ENCODE assay signal across 29 cellular contexts in the genomic region with DNA sequence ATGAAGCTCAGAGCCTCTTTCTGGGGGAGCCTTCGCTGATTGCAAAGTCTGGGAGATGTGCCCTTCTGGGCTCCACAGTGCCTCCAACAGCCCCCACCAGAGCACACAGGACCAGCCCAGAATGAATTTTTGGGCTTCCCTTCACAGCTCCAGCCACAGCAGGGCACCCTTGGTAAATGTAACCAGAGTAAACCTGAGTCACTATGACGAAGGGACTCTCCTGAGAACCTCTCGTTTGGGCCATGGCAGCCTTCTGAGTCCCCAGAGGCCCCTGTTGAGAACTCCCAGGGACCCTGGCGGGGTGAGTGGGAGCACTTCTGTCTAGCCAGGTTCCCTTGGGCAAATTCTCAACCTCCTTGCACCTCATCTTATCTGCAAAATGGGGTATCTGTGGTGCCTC. TPM values are rescaled to one million over a fixed set of nuclear protein-coding genes. Genes with fewer than 3 reads are reported as not detected.
"Had no signal": no experiment of that assay in that cellular context is flagged by ENCODE, and none has a peak within 500 bp of the region (broad histone marks: within the 10 kb centered on the region; RNA-seq: fewer than 3 reads in every experiment).

No MANE protein-coding gene starts in this region.

- H3K9ac ChIP-seq: SK-N-SH had no signal

- H3K9me3 ChIP-seq: Peyer's patch, SJSA1, SK-N-SH had no signal

- H3K27me3 Mint-ChIP-seq: activated CD4-positive, alpha-beta memory T cell treated with anti-CD3 and anti-CD28 coated beads for 36 hours; activated naive CD4-positive, alpha-beta T cell treated with anti-CD3 and anti-CD28 coated beads, Interleukin-2, amount 10 ng/mL, durations not matched to agents 7 days and 5 days; brain had no signal

- H3K4me1 Mint-ChIP-seq: activated CD8-positive, alpha-beta memory T cell treated with anti-CD3 and anti-CD28 coated beads, Interleukin-2, amount 10 ng/mL, durations not matched to agents 7 days and 5 days; activated naive CD4-positive, alpha-beta T cell treated with anti-CD3 and anti-CD28 coated beads, Interleukin-2, amount 10 ng/mL, durations not matched to agents 7 days and 5 days; activated naive CD8-positive, alpha-beta T cell treated with anti-CD3 and anti-CD28 coated beads, Interleukin-2, amount 50 U/mL, for 24 hours had no signal

- H3K27ac ChIP-seq: Peyer's patch, SJSA1 had no signal

- H3K27me3 ChIP-seq: Peyer's patch, SJSA1 had no signal

- DNase-seq: activated B cell treated with CpG ODN at 0.5 μM for 24 hours; activated CD4-positive, alpha-beta memory T cell treated with anti-CD3 and anti-CD28 coated beads for 36 hours; activated CD4-positive, alpha-beta T cell treated with anti-CD3 and anti-CD28 coated beads for 4 hours; activated CD4-positive, alpha-beta T cell treated with anti-CD3 and anti-CD28 coated beads, Interleukin-2, amount 50 U/mL, for 1 hour; activated CD4-positive, CD25-positive, alpha-beta regulatory T cell treated with anti-CD3 and anti-CD28 coated beads, Interleukin-2, amount 50 U/mL, for 72 hours; activated CD8-positive, alpha-beta memory T cell treated with anti-CD3 and anti-CD28 coated beads for 24 hours; activated CD8-positive, alpha-beta memory T cell treated with anti-CD3 and anti-CD28 coated beads, Interleukin-2, amount 10 ng/mL, durations not matched to agents 7 days and 5 days; activated CD8-positive, alpha-beta memory T cell treated with anti-CD3 and anti-CD28 coated beads, Interleukin-2, amount 50 U/mL, for 48 hours; activated effector memory CD4-positive, alpha-beta T cell treated with Interleukin-2 at 50 U/mL for 16 hours; activated naive CD4-positive, alpha-beta T cell treated with anti-CD3 and anti-CD28 coated beads, Interleukin-2, amount 10 ng/mL, durations not matched to agents 7 days and 5 days; activated naive CD8-positive, alpha-beta T cell treated with anti-CD3 and anti-CD28 coated beads, Interleukin-2, amount 50 U/mL, for 24 hours; activated T-cell treated with anti-CD3 and anti-CD28 coated beads, Interleukin-2, amount 50 U/mL, for 48 hours; cerebellar nuclear complex; NCI-H1105; NCI-H1436; NCI-H1694; NCI-H1930; NCI-H2081 treated with DMSO at 0.1 percent for 48 hours; NCI-H226; Peyer's patch; RPMI8226; SHP77 treated with DMSO at 0.1 percent for 48 hours; SK-N-SH had no signal

- H3K4me2 ChIP-seq: SK-N-SH had no signal

- ATAC-seq: activated CD8-positive, alpha-beta memory T cell treated with anti-CD3 and anti-CD28 coated beads, Interleukin-2, amount 10 ng/mL, durations not matched to agents 7 days and 5 days; activated naive CD8-positive, alpha-beta T cell treated with anti-CD3 and anti-CD28 coated beads, Interleukin-2, amount 50 U/mL, for 24 hours had no signal

- H3K9me3 Mint-ChIP-seq: activated B cell treated with CpG ODN at 0.5 μM for 24 hours; activated CD4-positive, alpha-beta memory T cell treated with anti-CD3 and anti-CD28 coated beads for 36 hours; activated naive CD4-positive, alpha-beta T cell treated with anti-CD3 and anti-CD28 coated beads, Interleukin-2, amount 10 ng/mL, durations not matched to agents 7 days and 5 days; activated naive CD8-positive, alpha-beta T cell treated with anti-CD3 and anti-CD28 coated beads, Interleukin-2, amount 50 U/mL, for 24 hours; T-helper 1 cell treated with Interleukin-12 subunit alpha and Interleukin-12 subunit beta and Interleukin-4 antibody, amounts not matched to agents 30 μg/mL and 1 μg/mL, for 36 hours; T-helper 2 cell treated with Interferon-gamma antibody and Interleukin-4, amounts not matched to agents 5 μg/mL and 100 μg/mL, for 36 hours had no signal

- H3K4me3 Mint-ChIP-seq: activated B cell treated with CpG ODN at 0.5 μM for 24 hours; activated CD4-positive, alpha-beta memory T cell treated with anti-CD3 and anti-CD28 coated beads for 36 hours; activated CD8-positive, alpha-beta memory T cell treated with anti-CD3 and anti-CD28 coated beads, Interleukin-2, amount 10 ng/mL, durations not matched to agents 7 days and 5 days; activated naive CD4-positive, alpha-beta T cell treated with anti-CD3 and anti-CD28 coated beads, Interleukin-2, amount 10 ng/mL, durations not matched to agents 7 days and 5 days; activated naive CD8-positive, alpha-beta T cell; activated naive CD8-positive, alpha-beta T cell treated with anti-CD3 and anti-CD28 coated beads, Interleukin-2, amount 50 U/mL, for 24 hours; brain; T-helper 1 cell treated with Interleukin-12 subunit alpha and Interleukin-12 subunit beta and Interleukin-4 antibody, amounts not matched to agents 30 μg/mL and 1 μg/mL, for 36 hours; T-helper 2 cell treated with Interferon-gamma antibody and Interleukin-4, amounts not matched to agents 5 μg/mL and 100 μg/mL, for 36 hours had no signal

- H3K36me3 ChIP-seq: SJSA1 had no signal

- H3K4me3 ChIP-seq: Peyer's patch, SJSA1 had no signal

- H3K4me1 ChIP-seq: SJSA1 had no signal

- H3K36me3 Mint-ChIP-seq: activated CD4-positive, alpha-beta memory T cell treated with anti-CD3 and anti-CD28 coated beads for 36 hours; activated CD8-positive, alpha-beta memory T cell treated with anti-CD3 and anti-CD28 coated beads, Interleukin-2, amount 10 ng/mL, durations not matched to agents 7 days and 5 days; activated naive CD4-positive, alpha-beta T cell treated with anti-CD3 and anti-CD28 coated beads, Interleukin-2, amount 10 ng/mL, durations not matched to agents 7 days and 5 days; activated naive CD8-positive, alpha-beta T cell; brain had no signal

- H3K27ac Mint-ChIP-seq: activated B cell treated with CpG ODN at 0.5 μM for 24 hours; activated CD4-positive, alpha-beta memory T cell treated with anti-CD3 and anti-CD28 coated beads for 36 hours; activated CD8-positive, alpha-beta memory T cell treated with anti-CD3 and anti-CD28 coated beads, Interleukin-2, amount 10 ng/mL, durations not matched to agents 7 days and 5 days; activated naive CD4-positive, alpha-beta T cell treated with anti-CD3 and anti-CD28 coated beads, Interleukin-2, amount 10 ng/mL, durations not matched to agents 7 days and 5 days; activated naive CD8-positive, alpha-beta T cell; activated naive CD8-positive, alpha-beta T cell treated with anti-CD3 and anti-CD28 coated beads, Interleukin-2, amount 50 U/mL, for 24 hours; T-helper 1 cell treated with Interleukin-12 subunit alpha and Interleukin-12 subunit beta and Interleukin-4 antibody, amounts not matched to agents 30 μg/mL and 1 μg/mL, for 36 hours; T-helper 2 cell treated with Interferon-gamma antibody and Interleukin-4, amounts not matched to agents 5 μg/mL and 100 μg/mL, for 36 hours had no signal

RNA-seq across cellular contexts. Expression of a gene that starts 20.8 kb away (rescaled TPM):
- total RNA-seq: activated B cell treated with CpG ODN at 0.5 μM for 24 hours; activated CD4-positive, alpha-beta memory T cell treated with anti-CD3 and anti-CD28 coated beads for 36 hours; activated CD8-positive, alpha-beta memory T cell treated with anti-CD3 and anti-CD28 coated beads, Interleukin-2, amount 10 ng/mL, durations not matched to agents 7 days and 5 days; LHCN-M2; SJSA1 had no signal
- polyA plus RNA-seq: SK-N-SH had no signal
